ENCODE assay signal across 38 cellular contexts in genomic region chr2:17899871-17900270, GRCh38. TPM values are rescaled to one million over a fixed set of nuclear protein-coding genes. Genes with fewer than 3 reads are reported as not detected.
"Had no signal": no experiment of that assay in that cellular context is flagged by ENCODE, and none has a peak within 500 bp of the region (broad histone marks: within the 10 kb centered on the region; RNA-seq: fewer than 3 reads in every experiment).

No MANE protein-coding gene starts in this region.

- H3K27ac ChIP-seq: adrenal gland, body of pancreas, cardiac muscle cell, colonic mucosa, epithelial cell of prostate, gastroesophageal sphincter, right lobe of liver, skin epidermis, uterus, WERI-Rb-1 had no signal

- H3K4me3 Mint-ChIP-seq: activated CD4-positive, alpha-beta memory T cell treated with anti-CD3 and anti-CD28 coated beads for 36 hours; activated CD4-positive, alpha-beta T cell treated with anti-CD3 and anti-CD28 coated beads, Interleukin-2, amount 10 ng/mL, durations not matched to agents 24 days and 14 days; activated naive CD4-positive, alpha-beta T cell treated with anti-CD3 and anti-CD28 coated beads for 36 hours; activated naive CD8-positive, alpha-beta T cell treated with anti-CD3 and anti-CD28 coated beads for 36 hours; activated T-helper 1 cell treated with anti-CD3 and anti-CD28 coated beads, Interleukin-12 subunit alpha, Interleukin-12 subunit beta, Interleukin-2, Interleukin-4 antibody, amounts not matched to agents 30 ng/mL and 10 ng/mL and 1 ng/mL, durations not matched to agents 14 hours and 24 hours and 36 hours; immature natural killer cell; natural killer cell treated with Interleukin-12 subunit alpha and Interleukin-12 subunit beta and Interleukin-15 and Interleukin-18, amount 100 ng/mL, for 72 hours; stimulated activated naive CD8-positive, alpha-beta T cell treated with anti-CD3 and anti-CD28 coated beads, Interleukin-15, Interleukin-2, amounts not matched to agents 100 ng/mL and 50 ng/mL, for 24 hours; type B pancreatic cell had no signal

- H3K27ac Mint-ChIP-seq: activated CD4-positive, alpha-beta memory T cell treated with anti-CD3 and anti-CD28 coated beads for 36 hours; activated CD4-positive, alpha-beta T cell treated with anti-CD3 and anti-CD28 coated beads, Interleukin-2, amount 10 ng/mL, durations not matched to agents 24 days and 14 days; activated naive CD4-positive, alpha-beta T cell treated with anti-CD3 and anti-CD28 coated beads for 36 hours; activated naive CD8-positive, alpha-beta T cell treated with anti-CD3 and anti-CD28 coated beads for 36 hours; activated T-helper 1 cell treated with anti-CD3 and anti-CD28 coated beads, Interleukin-12 subunit alpha, Interleukin-12 subunit beta, Interleukin-2, Interleukin-4 antibody, amounts not matched to agents 30 ng/mL and 10 ng/mL and 1 ng/mL, durations not matched to agents 14 hours and 24 hours and 36 hours; immature natural killer cell; natural killer cell treated with Interleukin-12 subunit alpha and Interleukin-12 subunit beta and Interleukin-15 and Interleukin-18, amount 100 ng/mL, for 72 hours; stimulated activated naive CD8-positive, alpha-beta T cell treated with anti-CD3 and anti-CD28 coated beads, Interleukin-15, Interleukin-2, amounts not matched to agents 100 ng/mL and 50 ng/mL, for 24 hours; type B pancreatic cell had no signal

- H3K27me3 ChIP-seq: adrenal gland, body of pancreas, cardiac muscle cell, colonic mucosa, gastroesophageal sphincter, right lobe of liver, uterus had no signal

- FAIRE-seq: endometrium had no signal

- H3K4me3 ChIP-seq: adrenal gland, body of pancreas, cardiac muscle cell, colonic mucosa, gastroesophageal sphincter, mucosa of descending colon, right lobe of liver, skin epidermis, uterus had no signal

- H3K9me3 Mint-ChIP-seq: activated CD4-positive, alpha-beta memory T cell treated with anti-CD3 and anti-CD28 coated beads for 36 hours; activated CD4-positive, alpha-beta T cell treated with anti-CD3 and anti-CD28 coated beads, Interleukin-2, amount 10 ng/mL, durations not matched to agents 24 days and 14 days; activated naive CD8-positive, alpha-beta T cell treated with anti-CD3 and anti-CD28 coated beads for 36 hours; activated T-helper 1 cell treated with anti-CD3 and anti-CD28 coated beads, Interleukin-12 subunit alpha, Interleukin-12 subunit beta, Interleukin-2, Interleukin-4 antibody, amounts not matched to agents 30 ng/mL and 10 ng/mL and 1 ng/mL, durations not matched to agents 14 hours and 24 hours and 36 hours; natural killer cell treated with Interleukin-12 subunit alpha and Interleukin-12 subunit beta and Interleukin-15 and Interleukin-18, amount 100 ng/mL, for 72 hours; stimulated activated naive CD8-positive, alpha-beta T cell treated with anti-CD3 and anti-CD28 coated beads, Interleukin-15, Interleukin-2, amounts not matched to agents 100 ng/mL and 50 ng/mL, for 24 hours had no signal

- H3K4me1 ChIP-seq: adrenal gland, body of pancreas, colonic mucosa, right lobe of liver, uterus had no signal

- H3K9me3 ChIP-seq: adrenal gland, colonic mucosa, gastroesophageal sphincter, mucosa of descending colon, right lobe of liver, uterus had no signal

- DNase-seq: activated CD4-positive, alpha-beta memory T cell treated with anti-CD3 and anti-CD28 coated beads for 36 hours; activated CD4-positive, alpha-beta T cell treated with anti-CD3 and anti-CD28 coated beads, Interleukin-2, amount 10 ng/mL, durations not matched to agents 24 days and 14 days; activated CD4-positive, CD25-positive, alpha-beta regulatory T cell treated with anti-CD3 and anti-CD28 coated beads, Interleukin-2, amount 50 U/mL, for 72 hours; activated CD8-positive, alpha-beta memory T cell treated with anti-CD3 and anti-CD28 coated beads, Interleukin-2, amount 50 U/mL, for 4 hours; activated effector memory CD4-positive, alpha-beta T cell treated with anti-CD3 and anti-CD28 coated beads, Interleukin-2, amount 50 U/mL, for 16 hours; activated naive CD4-positive, alpha-beta T cell treated with anti-CD3 and anti-CD28 coated beads for 36 hours; activated naive CD8-positive, alpha-beta T cell treated with anti-CD3 and anti-CD28 coated beads for 36 hours; activated T-cell treated with anti-CD3 and anti-CD28 coated beads, Interleukin-2, amount 50 U/mL, for 1 hour; adrenal gland; aorta; body of pancreas; cerebellar nuclear complex; colonic mucosa; effector CD8-positive, alpha-beta T cell; head of caudate nucleus; hypothalamus; immature natural killer cell; kidney glomerular epithelial cell; left ventricle myocardium superior; mucosa of descending colon; posterior cingulate gyrus; right lobe of liver; stimulated activated CD4-positive, alpha-beta T cell treated with anti-CD3 and anti-CD28 coated beads, Interleukin-12 subunit alpha, Interleukin-12 subunit beta, amount 100 ng/mL, for 4 hours; stimulated activated CD4-positive, alpha-beta T cell treated with anti-CD3 and anti-CD28 coated beads, Interleukin-4, amount 100 ng/mL, for 1 hour; substantia nigra; T1000; uterus; WERI-Rb-1 had no signal

- ATAC-seq: body of pancreas; gastroesophageal sphincter; left ventricle myocardium superior; mucosa of descending colon; natural killer cell treated with Interleukin-12 subunit alpha and Interleukin-12 subunit beta and Interleukin-15 and Interleukin-18, amount 100 ng/mL, for 72 hours; right lobe of liver had no signal

- H3K36me3 ChIP-seq: adrenal gland, cardiac muscle cell, colonic mucosa, gastroesophageal sphincter, right lobe of liver, uterus, WERI-Rb-1 had no signal

- H3K27me3 Mint-ChIP-seq: type B pancreatic cell had no signal

- H3K4me1 Mint-ChIP-seq: activated CD4-positive, alpha-beta T cell treated with anti-CD3 and anti-CD28 coated beads, Interleukin-2, amount 10 ng/mL, durations not matched to agents 24 days and 14 days; activated naive CD8-positive, alpha-beta T cell treated with anti-CD3 and anti-CD28 coated beads for 36 hours; immature natural killer cell had no signal

RNA-seq across cellular contexts. Expression of gene KCNS3, which starts 21.4 kb away (rescaled TPM):
- total RNA-seq: activated CD4-positive, alpha-beta T cell treated with anti-CD3 and anti-CD28 coated beads, Interleukin-2, amount 10 ng/mL, durations not matched to agents 24 days and 14 days; activated CD8-positive, alpha-beta memory T cell treated with anti-CD3 and anti-CD28 coated beads for 36 hours; activated naive CD8-positive, alpha-beta T cell treated with anti-CD3 and anti-CD28 coated beads for 36 hours; activated T-helper 1 cell treated with anti-CD3 and anti-CD28 coated beads, Interleukin-12 subunit alpha, Interleukin-12 subunit beta, Interleukin-2, Interleukin-4 antibody, amounts not matched to agents 30 ng/mL and 10 ng/mL and 1 ng/mL, durations not matched to agents 14 hours and 24 hours and 36 hours; natural killer cell treated with Interleukin-12 subunit alpha and Interleukin-12 subunit beta and Interleukin-15 and Interleukin-18, amount 100 ng/mL, for 72 hours had no signal
- polyA plus RNA-seq: immature natural killer cell had no signal
